Comparison of ENCODE assay signal across 10 cellular contexts in genomic region chr14:54651018-54651351, GRCh38.
DNase-seq lines count a peak whose midpoint lies in the region; ATAC-seq, FAIRE-seq and TF ChIP-seq lines count a peak whose summit lies in the region.
"Had no signal": no experiment of that assay in that cellular context is flagged by ENCODE, and none has a peak within 500 bp of the region (broad histone marks: within the 10 kb centered on the region; RNA-seq: fewer than 3 reads in every experiment).

No MANE protein-coding gene starts in this region.

- H3K36me3 ChIP-seq in cardiac muscle cell (no peaks in the 10 kb centered on the region), endothelial cell of umbilical vein (ENCODE audit: control insufficient read depth in 2 of 2, extremely low read depth in 1 of 2, insufficient read depth in 2 of 2, low read length in 2 of 2) (no peaks in the 10 kb centered on the region), neuronal stem cell (replicated peaks in 1 of 2; ENCODE audit: control insufficient read depth in 2 of 2, insufficient read depth in 2 of 2, low read length in 2 of 2) (no peaks in the 10 kb centered on the region), uterus (no peaks in the 10 kb centered on the region)

- POLR2A ChIA-PET in endothelial cell of umbilical vein (lab: Charles Lee): interaction anchor here (1.7 kb wide), 1 partner anchor 85 kb away, joined by 5 read pairs; no protein-coding TSS in a partner anchor

- CTCF ChIA-PET in endothelial cell of umbilical vein (lab: Charles Lee): interaction anchor here (0.6 to 1.7 kb wide), 9 partner anchors 13 to 123 kb away, joined by 3 to 9 read pairs (median 4); no protein-coding TSS in a partner anchor
- CTCF ChIA-PET in activated naive CD4-positive, alpha-beta T cell treated with anti-CD3 and anti-CD28 coated beads for 36 hours (lab: Charles Lee): interaction anchor here (0.7 to 1.4 kb wide), 3 partner anchors 14 to 40 kb away, joined by 3 to 5 read pairs (median 3); no protein-coding TSS in a partner anchor

- H2BK12ac ChIP-seq in neuronal stem cell (ENCODE audit: low read length): no peak overlapping the region

- H3K27me3 ChIP-seq in cardiac muscle cell (no peaks in the 10 kb centered on the region), endothelial cell of umbilical vein (ENCODE audit: control insufficient read depth in 2 of 2, insufficient read depth in 2 of 2, low read length in 2 of 2) (no peaks in the 10 kb centered on the region), neuronal stem cell (ENCODE audit: control insufficient read depth in 3 of 3, insufficient read depth in 3 of 3, low read depth in 1 of 3, low read length in 3 of 3) (no peaks in the 10 kb centered on the region), uterus (no peaks in the 10 kb centered on the region)

- BruUV-seq in endothelial cell of umbilical vein (replicated peaks; lab: Mats Ljungman, UMichigan): no TSS peak

- WGBS in neuronal stem cell (ENCODE audit: extremely low coverage in 2 of 2, insufficient read length in 2 of 2, insufficient replicate concordance in 1 of 2), 2 donors: no CpG with 5 or more reads among the region's 4 CpGs

- no peak overlapping the region for H4K8ac ChIP-seq in neuronal stem cell (ENCODE audit: low read depth, low read length)

- H3K14ac ChIP-seq in neuronal stem cell (ENCODE audit: low read length): no peak overlapping the region

- H2AK5ac ChIP-seq in neuronal stem cell (ENCODE audit: low read depth, low read length): no peak overlapping the region

- no peak for TF ChIP-seq POLR2A in endothelial cell of umbilical vein (IDR thresholded peaks at IDR 0.05; ENCODE audit: low read depth, low read length)
- TF ChIP-seq POLR2A in uterus (IDR thresholded peaks at IDR 0.05): no peak

- no peak overlapping the region for H3K27ac Mint-ChIP-seq in activated naive CD4-positive, alpha-beta T cell treated with anti-CD3 and anti-CD28 coated beads for 36 hours
- H3K27ac Mint-ChIP-seq in activated T-cell treated with anti-CD3 and anti-CD28 coated beads, Interleukin-2, amount 50 U/mL, for 24 hours: no peak overlapping the region

- H3K79me2 ChIP-seq in endothelial cell of umbilical vein (ENCODE audit: control insufficient read depth, insufficient read depth, low read length): peaks cover 66% of the 10 kb centered on the region

- no peaks in the 10 kb centered on the region for H3K9me1 ChIP-seq in endothelial cell of umbilical vein (replicated peaks; ENCODE audit: control insufficient read depth, extremely low read depth, insufficient read depth, low read length)

- intact Hi-C loops in left cardiac atrium (cut with DNase I) (no loop called here), endothelial cell of umbilical vein (cut with micrococcal nuclease) (no loop called here), uterus (cut with DNase I; ENCODE audit: low total_unique reads) (no loop called here)
- intact Hi-C loops in activated naive CD4-positive, alpha-beta T cell treated with anti-CD3 and anti-CD28 coated beads for 36 hours (cut with micrococcal nuclease): no loop called here

- TF ChIP-seq CTCF in cardiac muscle cell (IDR thresholded peaks at IDR 0.05; ENCODE audit: low read depth, low read length): no peak
- TF ChIP-seq CTCF in endothelial cell of umbilical vein (IDR thresholded peaks at IDR 0.05; ENCODE audit: extremely low read depth in 1 of 2, insufficient read depth in 1 of 2, low read depth in 1 of 2, low read length in 2 of 2): no peak
- no peak for TF ChIP-seq CTCF in uterus (IDR thresholded peaks at IDR 0.05)

- no peak overlapping the region for H3K23ac ChIP-seq in neuronal stem cell (ENCODE audit: low read depth, low read length, poor library complexity)

- FAIRE-seq in endothelial cell of umbilical vein (lab: Jason Lieb, UNC): peak; percentile 43

- no peak overlapping the region for H3K4ac ChIP-seq in neuronal stem cell (ENCODE audit: low read length)

- H3K9ac ChIP-seq in endothelial cell of umbilical vein (replicated peaks; ENCODE audit: extremely low read depth, insufficient read depth, low read length) (peak overlapping the region; percentile 100), neuronal stem cell (ENCODE audit: low read depth, low read length, poor library complexity) (no peak overlapping the region)

- ATAC-seq in left cardiac atrium: no peak

- no peak overlapping the region for H4K91ac ChIP-seq in neuronal stem cell (ENCODE audit: low read depth, low read length, poor library complexity)

- H3K27ac ChIP-seq in cardiac muscle cell: peak overlapping the region; percentile 59
- peak overlapping the region; percentile 100 for H3K27ac ChIP-seq in endothelial cell of umbilical vein (ENCODE audit: insufficient read depth, low read depth, low read length)
- peak overlapping the region; percentile 24 for H3K27ac ChIP-seq in neuronal stem cell (replicated peaks; ENCODE audit: low read length)
- peak overlapping the region; percentile 86 to 97 for H3K27ac ChIP-seq in uterus

- no peaks in the 10 kb centered on the region for H3K36me3 Mint-ChIP-seq in activated naive CD4-positive, alpha-beta T cell treated with anti-CD3 and anti-CD28 coated beads for 36 hours (ENCODE audit: low read depth)
- H3K36me3 Mint-ChIP-seq in activated T-cell treated with anti-CD3 and anti-CD28 coated beads, Interleukin-2, amount 50 U/mL, for 24 hours (ENCODE audit: low read depth): no peaks in the 10 kb centered on the region

- no peak overlapping the region for H2BK120ac ChIP-seq in neuronal stem cell (ENCODE audit: low read depth, low read length)

- H3K9me3 ChIP-seq in cardiac muscle cell (ENCODE audit: low read depth) (no peaks in the 10 kb centered on the region), endothelial cell of umbilical vein (replicated peaks; ENCODE audit: control insufficient read depth, insufficient read depth, low read length) (no peaks in the 10 kb centered on the region), neuronal stem cell (replicated peaks in 1 of 2; ENCODE audit: control insufficient read depth in 2 of 2, insufficient read depth in 1 of 2, low read depth in 1 of 2, low read length in 2 of 2) (no peaks in the 10 kb centered on the region), uterus (no peaks in the 10 kb centered on the region)

- peaks cover 16% of the 10 kb centered on the region for H3K4me1 Mint-ChIP-seq in activated naive CD4-positive, alpha-beta T cell treated with anti-CD3 and anti-CD28 coated beads for 36 hours (ENCODE audit: low read depth)
- peaks cover 18% of the 10 kb centered on the region for H3K4me1 Mint-ChIP-seq in activated T-cell treated with anti-CD3 and anti-CD28 coated beads, Interleukin-2, amount 50 U/mL, for 24 hours (ENCODE audit: low read depth)

- H2AFZ ChIP-seq in endothelial cell of umbilical vein (ENCODE audit: low read depth, low read length): no peak overlapping the region
- no peak overlapping the region for H2AFZ ChIP-seq in neuronal stem cell (ENCODE audit: low read length)

- H3K18ac ChIP-seq in neuronal stem cell (ENCODE audit: low read length): no peak overlapping the region

- H3K4me1 ChIP-seq in cardiac muscle cell (ENCODE audit: low read depth) (peaks cover 25% of the 10 kb centered on the region), endothelial cell of umbilical vein (ENCODE audit: control insufficient read depth, extremely low read depth, insufficient read depth, low read length) (peaks cover 62% of the 10 kb centered on the region), neuronal stem cell (ENCODE audit: control insufficient read depth in 2 of 2, insufficient read depth in 1 of 2, low read depth in 1 of 2, low read length in 2 of 2) (peaks cover 33 to 36% of the 10 kb centered on the region in 2 donors), uterus (peaks cover 3 to 11% of the 10 kb centered on the region in 2 donors)

- H4K20me1 ChIP-seq in endothelial cell of umbilical vein (replicated peaks; ENCODE audit: control insufficient read depth, extremely low read depth, insufficient read depth, low read length): no peaks in the 10 kb centered on the region

- peak overlapping the region; percentile 93 for H3K4me2 ChIP-seq in endothelial cell of umbilical vein (ENCODE audit: insufficient read depth, low read length)
- no peak overlapping the region for H3K4me2 ChIP-seq in neuronal stem cell (ENCODE audit: insufficient read depth, low read length, poor library complexity, severe bottlenecking)

- no peak overlapping the region for H2BK5ac ChIP-seq in neuronal stem cell (ENCODE audit: low read length)

- H3K4me3 Mint-ChIP-seq in activated naive CD4-positive, alpha-beta T cell treated with anti-CD3 and anti-CD28 coated beads for 36 hours: no peak overlapping the region
- H3K4me3 Mint-ChIP-seq in activated T-cell treated with anti-CD3 and anti-CD28 coated beads, Interleukin-2, amount 50 U/mL, for 24 hours: no peak overlapping the region

- H3K79me1 ChIP-seq in neuronal stem cell (ENCODE audit: low read depth, low read length): no peaks in the 10 kb centered on the region

- no peak overlapping the region for H2BK15ac ChIP-seq in neuronal stem cell (ENCODE audit: low read length)

- H3K4me3 ChIP-seq in cardiac muscle cell: no peak overlapping the region
- no peak overlapping the region for H3K4me3 ChIP-seq in endothelial cell of umbilical vein (replicated peaks in 1 of 3; ENCODE audit: insufficient read depth in 1 of 3, low read depth in 1 of 3, low read length in 3 of 3)
- no peak overlapping the region for H3K4me3 ChIP-seq in neuronal stem cell (ENCODE audit: low read length in 2 of 2)
- H3K4me3 ChIP-seq in uterus: no peak overlapping the region

- dilution Hi-C loops in endothelial cell of umbilical vein (cut with MboI; ENCODE audit: extremely low pct_ligation_motif_present, low sequenced_read_pairs): no loop called here

- H3K9me3 Mint-ChIP-seq in activated naive CD4-positive, alpha-beta T cell treated with anti-CD3 and anti-CD28 coated beads for 36 hours: no peaks in the 10 kb centered on the region
- H3K9me3 Mint-ChIP-seq in activated T-cell treated with anti-CD3 and anti-CD28 coated beads, Interleukin-2, amount 50 U/mL, for 24 hours: no peaks in the 10 kb centered on the region

- peaks cover 10% of the 10 kb centered on the region for H3K27me3 Mint-ChIP-seq in activated naive CD4-positive, alpha-beta T cell treated with anti-CD3 and anti-CD28 coated beads for 36 hours (ENCODE audit: low read depth)
- H3K27me3 Mint-ChIP-seq in activated T-cell treated with anti-CD3 and anti-CD28 coated beads, Interleukin-2, amount 50 U/mL, for 24 hours: peaks cover 36% of the 10 kb centered on the region

- DNase-seq in cardiac muscle cell (ENCODE audit: low read depth in 1 of 2, low spot score in 1 of 2) (no peak), left cardiac atrium (no peak), endothelial cell of umbilical vein (ENCODE audit: low read depth, low spot score) (peak; percentile 41), neuronal stem cell (ENCODE audit: low spot score) (no peak), uterus (no peak), DMS53 (lab: John Stamatoyannopoulos, UW) (no peak)
- no peak for DNase-seq in activated naive CD4-positive, alpha-beta T cell treated with anti-CD3 and anti-CD28 coated beads for 36 hours
- DNase-seq in activated T-cell treated with anti-CD3 and anti-CD28 coated beads, Interleukin-2, amount 50 U/mL, for 24 hours: no peak
- DNase-seq: DMS153, NCI-H1694 treated with DMSO at 0.1 percent for 48 hours had no signal

TF ChIP-seq in endothelial cell of umbilical vein, 7 proteins besides CTCF, POLR2A, EP300 and RAD21 (continues in another document):
- TF ChIP-seq MYC (IDR thresholded peaks at IDR 0.05; ENCODE audit: low read depth, low read length) (no peak), FOS (IDR thresholded peaks at IDR 0.05; ENCODE audit: borderline replicate concordance, insufficient read depth, low read length) (no peak)

Comparison
In these comparisons a context has a peak if more than half of its experiments do, and no peak if none do; other contexts are left out.
1. H3K27ac ChIP-seq: peak in every context shown above with its lines; median percentile 100 in endothelial cell of umbilical vein; 92 in uterus; 59 in cardiac muscle cell; 24 in neuronal stem cell.